ENCODE assay signal across 8 cellular contexts in genomic region chr3:71444028-71444860, GRCh38.
DNase-seq lines count a peak whose midpoint lies in the region; ATAC-seq and TF ChIP-seq lines count a peak whose summit lies in the region.

No MANE protein-coding gene starts in this region.

- peak; percentile 70 for DNase-seq in GM12864 (ENCODE audit: low read depth)
- DNase-seq in GM23338 (ENCODE audit: low spot score), result no peak
- DNase-seq in LNCaP clone FGC (ENCODE audit: low read depth), result peak; percentile 14
- peak; percentile 82 for DNase-seq in activated CD8-positive, alpha-beta T cell treated with anti-CD3 and anti-CD28 coated beads for 36 hours
- peak; percentile 60 to 88 for DNase-seq in fibroblast of lung (ENCODE audit: low read depth in 2 of 2)
- DNase-seq in sigmoid colon, result no peak
- no peak for DNase-seq in cerebellar cortex (ENCODE audit: low spot score)
- no peak for DNase-seq in OCI-M2 (lab: John Stamatoyannopoulos, UW; ENCODE audit: unreplicated experiment)

- no peak overlapping the region for H3K9ac ChIP-seq in fibroblast of lung (ENCODE audit: insufficient read depth, low read length)

- no peaks in the 10 kb centered on the region for H3K9me2 ChIP-seq in GM23338 (ENCODE audit: insufficient read depth)

- WGBS in sigmoid colon, 2 donors, result 42 to 77% methylated on average over 17 of the region's 17 CpGs

- intact Hi-C loops in activated CD8-positive, alpha-beta T cell treated with anti-CD3 and anti-CD28 coated beads for 36 hours (cut with micrococcal nuclease), result loop anchor here (1.0 kb wide), 1 partner anchor 46 kb away; no protein-coding TSS in a partner anchor
- intact Hi-C loops in sigmoid colon (cut with DNase I), result no loop called here

- H3K27me3 ChIP-seq in GM23338 (ENCODE audit: insufficient read depth) (no peaks in the 10 kb centered on the region), fibroblast of lung (ENCODE audit: control insufficient read depth, insufficient read depth, low read length) (no peaks in the 10 kb centered on the region), sigmoid colon (no peaks in the 10 kb centered on the region)

- no peaks in the 10 kb centered on the region for H3F3A ChIP-seq in GM23338 (replicated peaks; ENCODE audit: low read depth)

- no peak for ATAC-seq in GM23338
- peak; percentile 63 for ATAC-seq in activated CD8-positive, alpha-beta T cell treated with anti-CD3 and anti-CD28 coated beads for 36 hours

- H2AFZ ChIP-seq in GM23338 (no peak overlapping the region), fibroblast of lung (ENCODE audit: low read length) (peak overlapping the region; percentile 76)

- H3K27ac ChIP-seq in GM23338 (ENCODE audit: low read depth) (peak overlapping the region; percentile 48; the same call in 1 of the 2 replicates), fibroblast of lung (ENCODE audit: insufficient read depth, low read length) (peak overlapping the region; percentile 60), sigmoid colon (peak overlapping the region; percentile 41 to 61 (median 52))

- H3K9me3 ChIP-seq in fibroblast of lung (ENCODE audit: control insufficient read depth, insufficient read depth, low read depth, low read length) (no peaks in the 10 kb centered on the region), sigmoid colon (no peaks in the 10 kb centered on the region)

- peaks cover 10% of the 10 kb centered on the region for H3K27me3 Mint-ChIP-seq in GM23338 (ENCODE audit: insufficient read depth, low read depth, poor library complexity)
- H3K27me3 Mint-ChIP-seq in activated CD8-positive, alpha-beta T cell treated with anti-CD3 and anti-CD28 coated beads for 36 hours, result no peaks in the 10 kb centered on the region

- no peak for TF ChIP-seq CTCF in GM12864 (IDR thresholded peaks at IDR 0.05; ENCODE audit: low read depth, low read length, missing control alignments)
- TF ChIP-seq CTCF in GM23338 (conservative IDR thresholded peaks at IDR 0.05; ENCODE audit: low read depth in 2 of 2), result no peak
- no peak for TF ChIP-seq CTCF in LNCaP clone FGC (IDR thresholded peaks at IDR 0.05; ENCODE audit: control insufficient read depth, extremely low read depth, insufficient read depth)
- TF ChIP-seq CTCF in activated CD8-positive, alpha-beta T cell treated with anti-CD3 and anti-CD28 coated beads for 36 hours (IDR thresholded peaks at IDR 0.05), result no peak
- no peak for TF ChIP-seq CTCF in fibroblast of lung (conservative IDR thresholded peaks at IDR 0.05 in 1 of 2, IDR thresholded peaks at IDR 0.05 in 1 of 2; ENCODE audit: low read depth in 1 of 2, low read length in 2 of 2)
- TF ChIP-seq CTCF in sigmoid colon (IDR thresholded peaks at IDR 0.05), result no peak

- H3K79me2 ChIP-seq in GM23338 (replicated peaks; ENCODE audit: insufficient read depth) (no peaks in the 10 kb centered on the region), fibroblast of lung (ENCODE audit: control insufficient read depth, insufficient read depth, low read length) (no peaks in the 10 kb centered on the region)

- no peak overlapping the region for H3K27ac Mint-ChIP-seq in GM23338
- H3K27ac Mint-ChIP-seq in activated CD8-positive, alpha-beta T cell treated with anti-CD3 and anti-CD28 coated beads for 36 hours, result peak overlapping the region; percentile 100

- no peak for TF ChIP-seq POLR2A in sigmoid colon (IDR thresholded peaks at IDR 0.05)

- H3K4me1 Mint-ChIP-seq in GM23338, result peaks cover 7% of the 10 kb centered on the region; the same call in 2 of the 3 replicates
- H3K4me1 Mint-ChIP-seq in activated CD8-positive, alpha-beta T cell treated with anti-CD3 and anti-CD28 coated beads for 36 hours (ENCODE audit: low read depth), result peaks cover 89% of the 10 kb centered on the region

- H3K4me1 ChIP-seq in GM23338 (ENCODE audit: insufficient read depth), result no peaks in the 10 kb centered on the region
- peaks cover 7% of the 10 kb centered on the region for H3K4me1 ChIP-seq in fibroblast of lung (ENCODE audit: control insufficient read depth, extremely low read depth, insufficient read depth, low read length)
- peaks cover 0 to 37% (median 31%) of the 10 kb centered on the region in 4 donors for H3K4me1 ChIP-seq in sigmoid colon

- CTCF ChIA-PET in activated CD8-positive, alpha-beta T cell treated with anti-CD3 and anti-CD28 coated beads for 36 hours (lab: Charles Lee), result interaction anchor here (0.6 to 2.6 kb wide), 11 partner anchors 10 to 142 kb away, joined by 3 to 10 read pairs (median 4); no protein-coding TSS in a partner anchor

- H3K4me2 ChIP-seq in GM23338, result no peak overlapping the region
- peak overlapping the region; percentile 73 for H3K4me2 ChIP-seq in fibroblast of lung (ENCODE audit: extremely low read depth, insufficient read depth, low read length)

- H3K9me3 Mint-ChIP-seq in GM23338, result no peaks in the 10 kb centered on the region
- H3K9me3 Mint-ChIP-seq in activated CD8-positive, alpha-beta T cell treated with anti-CD3 and anti-CD28 coated beads for 36 hours, result peaks cover 3% of the 10 kb centered on the region

- no peaks in the 10 kb centered on the region for H4K20me1 ChIP-seq in GM23338 (replicated peaks; ENCODE audit: insufficient read depth)
- no peaks in the 10 kb centered on the region for H4K20me1 ChIP-seq in fibroblast of lung (ENCODE audit: control insufficient read depth, extremely low read depth, insufficient read depth, low read length)

- POLR2A ChIA-PET in activated CD8-positive, alpha-beta T cell treated with anti-CD3 and anti-CD28 coated beads for 36 hours (lab: Charles Lee), result interaction anchor here (0.7 to 9.3 kb wide), 10 partner anchors 9 to 216 kb away, joined by 3 to 64 read pairs (median 4); no protein-coding TSS in a partner anchor

- no peaks in the 10 kb centered on the region for H3K36me3 Mint-ChIP-seq in GM23338 (ENCODE audit: low read depth)
- peaks cover 29% of the 10 kb centered on the region for H3K36me3 Mint-ChIP-seq in activated CD8-positive, alpha-beta T cell treated with anti-CD3 and anti-CD28 coated beads for 36 hours (ENCODE audit: low read depth)

- no peak for TF ChIP-seq EP300 in sigmoid colon (IDR thresholded peaks at IDR 0.05)

- no peak overlapping the region for H3K4me3 ChIP-seq in GM12864 (ENCODE audit: low read depth, low read length)
- no peak overlapping the region for H3K4me3 ChIP-seq in GM23338
- no peak overlapping the region for H3K4me3 ChIP-seq in LNCaP clone FGC (ENCODE audit: low read depth, low read length)
- no peak overlapping the region for H3K4me3 ChIP-seq in fibroblast of lung (replicated peaks in 1 of 4; ENCODE audit: control extremely low read depth in 1 of 4, insufficient read depth in 1 of 4, low read depth in 3 of 4, low read length in 4 of 4)
- H3K4me3 ChIP-seq in sigmoid colon, result no peak overlapping the region

- H3K36me3 ChIP-seq in GM23338 (ENCODE audit: insufficient read depth), result no peaks in the 10 kb centered on the region
- no peaks in the 10 kb centered on the region for H3K36me3 ChIP-seq in fibroblast of lung (ENCODE audit: control insufficient read depth, insufficient read depth, low read length)
- H3K36me3 ChIP-seq in sigmoid colon, result no peaks in the 10 kb centered on the region

- H3K4me3 Mint-ChIP-seq in GM23338, result no peak overlapping the region
- peak overlapping the region; percentile 73 for H3K4me3 Mint-ChIP-seq in activated CD8-positive, alpha-beta T cell treated with anti-CD3 and anti-CD28 coated beads for 36 hours

TF ChIP-seq in GM23338, 12 proteins besides CTCF, POLR2A, EP300 and RAD21 (continues in another document):
- TF ChIP-seq ZNF331 (CRISPR knock-in tag; IDR thresholded peaks at IDR 0.05; ENCODE audit: low read depth) (no peak), EZH2 (IDR thresholded peaks at IDR 0.05; ENCODE audit: low read depth, unreplicated experiment) (no peak), ZNF114 (CRISPR knock-in tag; IDR thresholded peaks at IDR 0.05) (no peak), POLR2AphosphoS5 (IDR thresholded peaks at IDR 0.05; ENCODE audit: low read depth) (no peak), ETS1 (IDR thresholded peaks at IDR 0.05) (no peak), EZH2phosphoT487 (IDR thresholded peaks at IDR 0.05; ENCODE audit: unreplicated experiment) (no peak), REST (IDR thresholded peaks at IDR 0.05; ENCODE audit: unreplicated experiment) (no peak)

Comparison
In these comparisons a context has a peak if more than half of its experiments do, and no peak if none do; other contexts are left out.
1. DNase-seq: peak in GM12864 (single experiment), LNCaP clone FGC (single experiment), activated CD8-positive, alpha-beta T cell treated with anti-CD3 and anti-CD28 coated beads for 36 hours (single experiment) and fibroblast of lung (2 of 2); none in GM23338 (single experiment), sigmoid colon (single experiment), cerebellar cortex (single experiment) and OCI-M2 (single experiment).
2. Peak in every context shown above with its lines, with median percentiles within 50 percentile points of each other: H3K27ac ChIP-seq.